ENCODE assay signal across 1 cellular context in the genomic region with DNA sequence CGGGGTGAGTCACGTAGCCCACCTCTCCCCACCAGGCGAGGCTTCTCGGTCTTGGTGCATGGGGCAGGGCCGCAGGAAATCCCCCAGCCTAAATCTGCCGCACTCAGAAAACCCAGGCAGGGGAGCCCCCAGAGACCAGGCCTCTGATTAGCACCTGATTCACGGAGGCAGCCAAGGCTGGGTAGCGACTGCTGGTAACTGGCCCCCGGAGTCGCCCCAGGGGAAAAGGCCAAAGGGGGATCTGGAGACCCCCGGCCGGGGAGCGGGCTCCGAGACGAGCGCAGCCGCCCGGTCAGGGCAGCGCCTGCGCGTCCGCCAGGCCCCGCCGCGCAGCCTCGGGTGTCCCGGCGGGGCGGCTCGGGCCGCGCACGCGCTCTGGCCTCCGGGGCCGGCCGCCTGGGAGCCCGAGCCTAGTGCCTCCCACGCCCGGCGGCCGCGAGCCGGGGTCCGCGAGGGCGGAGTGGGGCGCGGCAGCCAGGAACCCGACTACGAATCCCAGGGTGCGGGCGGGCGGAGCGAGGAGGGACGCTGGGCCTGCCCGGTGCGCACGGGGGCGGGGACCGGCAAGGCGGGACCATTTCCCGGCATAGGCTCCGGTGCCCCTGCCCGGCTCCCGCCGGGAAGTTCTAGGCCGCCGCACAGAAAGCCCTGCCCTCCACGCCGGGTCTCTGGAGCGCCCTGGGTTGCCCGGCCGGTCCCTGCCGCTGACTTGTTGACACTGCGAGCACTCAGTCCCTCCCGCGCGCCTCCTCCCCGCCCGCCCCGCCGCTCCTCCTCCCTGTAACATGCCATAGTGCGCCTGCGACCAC.
TF ChIP-seq lines count a peak whose summit lies in the region.

Gene DUSP22 (plus strand): TSS at position 791 of the 809 bp plus-strand sequence. CDS start 53 bp downstream, outside the sequence.

TF ChIP-seq in K562, 482 proteins besides CTCF, POLR2A, EP300 and RAD21 (continued from another document and continues in another):
- TF ChIP-seq MLX (CRISPR knock-in tag; conservative IDR thresholded peaks at IDR 0.05) (0 out of 4 replicates have a peak, but pooled peaks of 1 of the 2 experiments have one; percentile 48), PCBP2 (IDR thresholded peaks at IDR 0.05; ENCODE audit: low read depth, low read length, poor library complexity, severe bottlenecking) (no peak), XRCC5 (IDR thresholded peaks at IDR 0.05; ENCODE audit: low read depth, low read length) (no peak), SMARCC2 (IDR thresholded peaks at IDR 0.05; ENCODE audit: low read depth) (no peak), TFAM (CRISPR knock-in tag; conservative IDR thresholded peaks at IDR 0.05) (no peak), MEF2A (IDR thresholded peaks at IDR 0.05; ENCODE audit: control insufficient read depth, low read depth, low read length) (no peak; the same call in 1 of the 2 replicates), PHF21A (IDR thresholded peaks at IDR 0.05; ENCODE audit: borderline replicate concordance, low read depth) (no peak), ZNF143 (CRISPR knock-in tag; IDR thresholded peaks at IDR 0.05) (no peak), ZNF217 (CRISPR knock-in tag; IDR thresholded peaks at IDR 0.05) (no peak), RBBP5 (IDR thresholded peaks at IDR 0.05; ENCODE audit: borderline replicate concordance, insufficient read depth, low read length, poor library complexity, severe bottlenecking) (no peak), ZNF444 (CRISPR knock-in tag; IDR thresholded peaks at IDR 0.05) (no peak), KLF13 (tag; IDR thresholded peaks at IDR 0.05; ENCODE audit: borderline replicate concordance, low read depth) (no peak), MYNN (IDR thresholded peaks at IDR 0.05) (no peak), MYNN (CRISPR knock-in tag; IDR thresholded peaks at IDR 0.05) (no peak), ZC3H4 (CRISPR knock-in tag; IDR thresholded peaks at IDR 0.05; ENCODE audit: borderline replicate concordance) (0 out of 2 replicates have a peak, but pooled peaks have one; percentile 33), SMC3 (conservative IDR thresholded peaks at IDR 0.05; ENCODE audit: insufficient read depth, low read depth, low read length) (no peak), KDM4B (IDR thresholded peaks at IDR 0.05; ENCODE audit: borderline replicate concordance in 2 of 2, low read depth in 1 of 2) (0 out of 4 replicates have a peak, but pooled peaks of 1 of the 2 experiments have one; percentile 25), SP1 (CRISPR knock-in tag; IDR thresholded peaks at IDR 0.05) (0 out of 2 replicates have a peak, but pooled peaks have one; percentile 26), GTF2A2 (tag; IDR thresholded peaks at IDR 0.05) (no peak), HOXB6 (CRISPR knock-in tag; IDR thresholded peaks at IDR 0.05; ENCODE audit: borderline replicate concordance) (no peak), IRF2 (CRISPR knock-in tag; IDR thresholded peaks at IDR 0.05) (no peak), GTF2B (IDR thresholded peaks at IDR 0.05; ENCODE audit: extremely low read depth, insufficient read length) (no peak), MAZ (CRISPR knock-in tag; conservative IDR thresholded peaks at IDR 0.05 in 1 of 2, IDR thresholded peaks at IDR 0.05 in 1 of 2) (peak; percentile 39 to 51; a peak in 2 of 4 replicates), FUS (optimal IDR thresholded peaks at IDR 0.05; ENCODE audit: low read depth, low read length) (peak; percentile 55), BRF2 (IDR thresholded peaks at IDR 0.05; ENCODE audit: borderline replicate concordance, insufficient read depth, insufficient read length) (no peak), TSC22D4 (tag; IDR thresholded peaks at IDR 0.05) (no peak), SMAD1 (IDR thresholded peaks at IDR 0.05; ENCODE audit: low read depth, low read length, partially characterized antibody) (no peak), ARID3A (IDR thresholded peaks at IDR 0.05; ENCODE audit: borderline replicate concordance, low read depth, low read length) (no peak), HMGN3 (IDR thresholded peaks at IDR 0.05; ENCODE audit: borderline replicate concordance, extremely low read depth, insufficient read length, low read depth, low read length) (peak; percentile 31), HSF4 (CRISPR knock-in tag; IDR thresholded peaks at IDR 0.05; ENCODE audit: borderline replicate concordance) (no peak), ZNF639 (CRISPR knock-in tag; conservative IDR thresholded peaks at IDR 0.05 in 1 of 2, IDR thresholded peaks at IDR 0.05 in 1 of 2) (peak in 1 of 2 experiments; percentile 97; a peak in 2 of 4 replicates), KDM2B (CRISPR knock-in tag; IDR thresholded peaks at IDR 0.05) (peak; percentile 77), TAF1 (IDR thresholded peaks at IDR 0.05; ENCODE audit: control insufficient read depth, extremely low read depth, insufficient read depth, low read length, severe bottlenecking) (peak; percentile 26), SAP30 (IDR thresholded peaks at IDR 0.05; ENCODE audit: borderline replicate concordance, insufficient read depth, low read depth, low read length, poor library complexity, severe bottlenecking) (peak; percentile 27), CBFB (CRISPR knock-in tag; IDR thresholded peaks at IDR 0.05) (no peak), JUN (IDR thresholded peaks at IDR 0.05; ENCODE audit: borderline replicate concordance, low read depth, low read length) (0 out of 2 replicates have a peak, but pooled peaks have one; percentile 6), JUN (CRISPR knock-in tag; IDR thresholded peaks at IDR 0.05; ENCODE audit: borderline replicate concordance) (no peak), NCOR1 (IDR thresholded peaks at IDR 0.05) (peak; percentile 35), NR1H2 (CRISPR knock-in tag; IDR thresholded peaks at IDR 0.05) (0 out of 2 replicates have a peak, but pooled peaks have one; percentile 81), SUPT5H (IDR thresholded peaks at IDR 0.05) (no peak; the same call in none of the 2 replicates), LEF1 (IDR thresholded peaks at IDR 0.05) (no peak), SAFB (IDR thresholded peaks at IDR 0.05; ENCODE audit: borderline replicate concordance, low read depth, low read length) (peak; percentile 55; the same call in 1 of the 2 replicates), MCM5 (IDR thresholded peaks at IDR 0.05; ENCODE audit: low read depth) (no peak), SNAPC5 (CRISPR knock-in tag; IDR thresholded peaks at IDR 0.05) (no peak), ZBED1 (IDR thresholded peaks at IDR 0.05) (no peak), DIDO1 (tag; IDR thresholded peaks at IDR 0.05; ENCODE audit: low read depth) (no peak), SRSF9 (IDR thresholded peaks at IDR 0.05; ENCODE audit: borderline replicate concordance, low read depth, low read length) (no peak), DACH1 (IDR thresholded peaks at IDR 0.05; ENCODE audit: partially characterized antibody) (no peak)
- TF ChIP-seq, protein P1, sequence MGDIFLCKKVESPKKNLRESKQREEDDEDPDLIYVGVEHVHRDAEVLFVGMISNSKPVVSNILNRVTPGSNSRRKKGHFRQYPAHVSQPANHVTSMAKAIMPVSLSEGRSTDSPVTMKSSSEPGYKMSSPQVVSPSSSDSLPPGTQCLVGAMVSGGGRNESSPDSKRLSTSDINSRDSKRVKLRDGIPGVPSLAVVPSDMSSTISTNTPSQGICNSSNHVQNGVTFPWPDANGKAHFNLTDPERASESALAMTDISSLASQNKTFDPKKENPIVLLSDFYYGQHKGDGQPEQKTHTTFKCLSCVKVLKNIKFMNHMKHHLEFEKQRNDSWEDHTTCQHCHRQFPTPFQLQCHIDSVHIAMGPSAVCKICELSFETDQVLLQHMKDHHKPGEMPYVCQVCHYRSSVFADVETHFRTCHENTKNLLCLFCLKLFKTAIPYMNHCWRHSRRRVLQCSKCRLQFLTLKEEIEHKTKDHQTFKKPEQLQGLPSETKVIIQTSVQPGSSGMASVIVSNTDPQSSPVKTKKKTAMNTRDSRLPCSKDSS (IDR thresholded peaks at IDR 0.05; ENCODE audit: low read depth, partially characterized antibody), result no peak
- TF ChIP-seq, protein P2, sequence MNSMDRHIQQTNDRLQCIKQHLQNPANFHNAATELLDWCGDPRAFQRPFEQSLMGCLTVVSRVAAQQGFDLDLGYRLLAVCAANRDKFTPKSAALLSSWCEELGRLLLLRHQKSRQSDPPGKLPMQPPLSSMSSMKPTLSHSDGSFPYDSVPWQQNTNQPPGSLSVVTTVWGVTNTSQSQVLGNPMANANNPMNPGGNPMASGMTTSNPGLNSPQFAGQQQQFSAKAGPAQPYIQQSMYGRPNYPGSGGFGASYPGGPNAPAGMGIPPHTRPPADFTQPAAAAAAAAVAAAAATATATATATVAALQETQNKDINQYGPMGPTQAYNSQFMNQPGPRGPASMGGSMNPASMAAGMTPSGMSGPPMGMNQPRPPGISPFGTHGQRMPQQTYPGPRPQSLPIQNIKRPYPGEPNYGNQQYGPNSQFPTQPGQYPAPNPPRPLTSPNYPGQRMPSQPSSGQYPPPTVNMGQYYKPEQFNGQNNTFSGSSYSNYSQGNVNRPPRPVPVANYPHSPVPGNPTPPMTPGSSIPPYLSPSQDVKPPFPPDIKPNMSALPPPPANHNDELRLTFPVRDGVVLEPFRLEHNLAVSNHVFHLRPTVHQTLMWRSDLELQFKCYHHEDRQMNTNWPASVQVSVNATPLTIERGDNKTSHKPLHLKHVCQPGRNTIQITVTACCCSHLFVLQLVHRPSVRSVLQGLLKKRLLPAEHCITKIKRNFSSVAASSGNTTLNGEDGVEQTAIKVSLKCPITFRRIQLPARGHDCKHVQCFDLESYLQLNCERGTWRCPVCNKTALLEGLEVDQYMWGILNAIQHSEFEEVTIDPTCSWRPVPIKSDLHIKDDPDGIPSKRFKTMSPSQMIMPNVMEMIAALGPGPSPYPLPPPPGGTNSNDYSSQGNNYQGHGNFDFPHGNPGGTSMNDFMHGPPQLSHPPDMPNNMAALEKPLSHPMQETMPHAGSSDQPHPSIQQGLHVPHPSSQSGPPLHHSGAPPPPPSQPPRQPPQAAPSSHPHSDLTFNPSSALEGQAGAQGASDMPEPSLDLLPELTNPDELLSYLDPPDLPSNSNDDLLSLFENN (IDR thresholded peaks at IDR 0.05; ENCODE audit: low read depth in 2 of 2, low read length in 2 of 2), result no peak
- TF ChIP-seq, protein P3, sequence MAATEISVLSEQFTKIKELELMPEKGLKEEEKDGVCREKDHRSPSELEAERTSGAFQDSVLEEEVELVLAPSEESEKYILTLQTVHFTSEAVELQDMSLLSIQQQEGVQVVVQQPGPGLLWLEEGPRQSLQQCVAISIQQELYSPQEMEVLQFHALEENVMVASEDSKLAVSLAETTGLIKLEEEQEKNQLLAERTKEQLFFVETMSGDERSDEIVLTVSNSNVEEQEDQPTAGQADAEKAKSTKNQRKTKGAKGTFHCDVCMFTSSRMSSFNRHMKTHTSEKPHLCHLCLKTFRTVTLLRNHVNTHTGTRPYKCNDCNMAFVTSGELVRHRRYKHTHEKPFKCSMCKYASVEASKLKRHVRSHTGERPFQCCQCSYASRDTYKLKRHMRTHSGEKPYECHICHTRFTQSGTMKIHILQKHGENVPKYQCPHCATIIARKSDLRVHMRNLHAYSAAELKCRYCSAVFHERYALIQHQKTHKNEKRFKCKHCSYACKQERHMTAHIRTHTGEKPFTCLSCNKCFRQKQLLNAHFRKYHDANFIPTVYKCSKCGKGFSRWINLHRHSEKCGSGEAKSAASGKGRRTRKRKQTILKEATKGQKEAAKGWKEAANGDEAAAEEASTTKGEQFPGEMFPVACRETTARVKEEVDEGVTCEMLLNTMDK (IDR thresholded peaks at IDR 0.05; ENCODE audit: borderline replicate concordance, insufficient read depth, low read depth, low read length, poor library complexity, severe bottlenecking), result no peak
